In genomic region chr12:24109381-24110039, GRCh38 we compare ENCODE assay signal across 8 cellular contexts.
A peak's percentile ranks its signal among the peaks of the same experiment; 100 is the strongest.
DNase-seq lines count a peak whose midpoint lies in the region; ATAC-seq and TF ChIP-seq lines count a peak whose summit lies in the region.

No MANE protein-coding gene starts in this region.

- H3K27ac Mint-ChIP-seq in stimulated activated naive CD8-positive, alpha-beta T cell treated with anti-CD3 and anti-CD28 coated beads, Interleukin-15, amount 100 ng/mL, for 72 hours: no peak overlapping the region

- ATAC-seq in GM18517 (IDR thresholded peaks at IDR 0.05; ENCODE audit: unreplicated experiment): peak; percentile 99
- ATAC-seq in activated T-cell treated with anti-CD3 and anti-CD28 coated beads, Interleukin-2, amount 50 U/mL, for 4 hours: no peak
- ATAC-seq in stimulated activated naive CD8-positive, alpha-beta T cell treated with anti-CD3 and anti-CD28 coated beads, Interleukin-15, amount 100 ng/mL, for 72 hours: no peak

- H3K27me3 ChIP-seq in H7 (ENCODE audit: control insufficient read depth, insufficient read depth, low read length): no peaks in the 10 kb centered on the region

- H3K27me3 Mint-ChIP-seq in activated T-cell treated with anti-CD3 and anti-CD28 coated beads, Interleukin-2, amount 50 U/mL, for 4 hours (ENCODE audit: low read depth): no peaks in the 10 kb centered on the region
- H3K27me3 Mint-ChIP-seq in stimulated activated naive CD8-positive, alpha-beta T cell treated with anti-CD3 and anti-CD28 coated beads, Interleukin-15, amount 100 ng/mL, for 72 hours: no peaks in the 10 kb centered on the region

- peak; percentile 59 for TF ChIP-seq CTCF in LNCaP clone FGC (IDR thresholded peaks at IDR 0.05; ENCODE audit: control insufficient read depth, extremely low read depth, insufficient read depth)

- H3K4me3 ChIP-seq in H7 (ENCODE audit: insufficient read depth, low read depth, low read length) (no peak overlapping the region), LNCaP clone FGC (ENCODE audit: low read depth, low read length) (no peak overlapping the region)

- H3K36me3 ChIP-seq in H7 (replicated peaks; ENCODE audit: control insufficient read depth, insufficient read depth, low read length): no peaks in the 10 kb centered on the region

- H3K4me3 Mint-ChIP-seq in activated T-cell treated with anti-CD3 and anti-CD28 coated beads, Interleukin-2, amount 50 U/mL, for 4 hours: no peak overlapping the region
- H3K4me3 Mint-ChIP-seq in stimulated activated naive CD8-positive, alpha-beta T cell treated with anti-CD3 and anti-CD28 coated beads, Interleukin-15, amount 100 ng/mL, for 72 hours: no peak overlapping the region

- H3K9me3 Mint-ChIP-seq in activated T-cell treated with anti-CD3 and anti-CD28 coated beads, Interleukin-2, amount 50 U/mL, for 4 hours: no peaks in the 10 kb centered on the region
- no peaks in the 10 kb centered on the region for H3K9me3 Mint-ChIP-seq in stimulated activated naive CD8-positive, alpha-beta T cell treated with anti-CD3 and anti-CD28 coated beads, Interleukin-15, amount 100 ng/mL, for 72 hours

- no peaks in the 10 kb centered on the region for H3K4me1 Mint-ChIP-seq in activated T-cell treated with anti-CD3 and anti-CD28 coated beads, Interleukin-2, amount 50 U/mL, for 4 hours (ENCODE audit: low read depth)
- no peaks in the 10 kb centered on the region for H3K4me1 Mint-ChIP-seq in stimulated activated naive CD8-positive, alpha-beta T cell treated with anti-CD3 and anti-CD28 coated beads, Interleukin-15, amount 100 ng/mL, for 72 hours

- DNase-seq in H7 (peak; percentile 29), LNCaP clone FGC (ENCODE audit: low read depth) (no peak), amniotic epithelial cell (ENCODE audit: low read depth) (peak; percentile 28), lung microvascular endothelial cell (ENCODE audit: low read depth in 2 of 2) (peak; percentile 5 to 48), T-helper 2 cell (no peak)
- no peak for DNase-seq in activated T-cell treated with anti-CD3 and anti-CD28 coated beads, Interleukin-2, amount 50 U/mL, for 4 hours
- no peak for DNase-seq in stimulated activated naive CD8-positive, alpha-beta T cell treated with anti-CD3 and anti-CD28 coated beads, Interleukin-15, amount 100 ng/mL, for 72 hours

- no peaks in the 10 kb centered on the region for H3K36me3 Mint-ChIP-seq in activated T-cell treated with anti-CD3 and anti-CD28 coated beads, Interleukin-2, amount 50 U/mL, for 4 hours (ENCODE audit: insufficient read depth)

Comparison
In these comparisons a context has a peak if more than half of its experiments do, and no peak if none do; other contexts are left out.
1. DNase-seq: peak in H7 (single experiment), amniotic epithelial cell (single experiment) and lung microvascular endothelial cell (2 of 2); none in LNCaP clone FGC (single experiment), activated T-cell treated with anti-CD3 and anti-CD28 coated beads, Interleukin-2, amount 50 U/mL, for 4 hours (single experiment), T-helper 2 cell (0 of 5) and stimulated activated naive CD8-positive, alpha-beta T cell treated with anti-CD3 and anti-CD28 coated beads, Interleukin-15, amount 100 ng/mL, for 72 hours (0 of 2).